ENCODE assay signal across 8 cellular contexts in genomic region chr1:149884433-149885363, GRCh38. TPM values are rescaled to one million over a fixed set of nuclear protein-coding genes. Genes with fewer than 3 reads are reported as not detected.
A peak's percentile ranks its signal among the peaks of the same experiment; 100 is the strongest.
DNase-seq lines count a peak whose midpoint lies in the region; ATAC-seq and TF ChIP-seq lines count a peak whose summit lies in the region.

No MANE protein-coding gene starts in this region.

- H3K4me1 ChIP-seq in H9 (ENCODE audit: insufficient read depth, low read length) = peaks cover 3% of the 10 kb centered on the region; the same call in 1 of the 2 replicates
- H3K4me1 ChIP-seq in mammary epithelial cell (ENCODE audit: insufficient read depth, low read length) = peaks cover 14% of the 10 kb centered on the region

- no peaks in the 10 kb centered on the region for H3K79me2 ChIP-seq in H9 (ENCODE audit: insufficient read depth, low read length)
- H3K79me2 ChIP-seq in mammary epithelial cell (ENCODE audit: insufficient read depth, low read length) = peaks cover 18% of the 10 kb centered on the region

- no peaks in the 10 kb centered on the region for H3K9me3 Mint-ChIP-seq in H9

- no peaks in the 10 kb centered on the region for H3K79me1 ChIP-seq in H9 (ENCODE audit: insufficient read depth, low read depth, low read length, poor library complexity, severe bottlenecking)

- H2BK15ac ChIP-seq in H9 (ENCODE audit: low read depth, low read length) = no peak overlapping the region

- H3K23ac ChIP-seq in H9 (ENCODE audit: insufficient read length, low read depth, low read length) = no peak overlapping the region

- no peak overlapping the region for H2AFZ ChIP-seq in H9 (ENCODE audit: low read length)
- H2AFZ ChIP-seq in mammary epithelial cell (ENCODE audit: low read depth, low read length) = peak overlapping the region; percentile 15

- no peak overlapping the region for H2BK20ac ChIP-seq in H9 (ENCODE audit: low read depth, low read length, poor library complexity, severe bottlenecking)

- H3K27me3 ChIP-seq in H9 (ENCODE audit: insufficient read depth, low read length) = no peaks in the 10 kb centered on the region
- no peaks in the 10 kb centered on the region for H3K27me3 ChIP-seq in mammary epithelial cell (ENCODE audit: insufficient read depth, low read length)

- in situ Hi-C loops in mammary epithelial cell (cut with MboI; ENCODE audit: low sequenced_read_pairs in 2 of 2) = no loop called here

- no peak overlapping the region for H2AK5ac ChIP-seq in H9 (ENCODE audit: insufficient read length, low read length)

- H3K4ac ChIP-seq in H9 (ENCODE audit: low read depth, low read length) = no peak overlapping the region

- no TSS peak for BruUV-seq in mammary epithelial cell (replicated peaks; lab: Mats Ljungman, UMichigan)

- no peak overlapping the region for H2BK120ac ChIP-seq in H9 (ENCODE audit: low read depth, low read length, poor library complexity, severe bottlenecking)

- peak; percentile 82 for DNase-seq in CD1c-positive myeloid dendritic cell (ENCODE audit: extremely low spot score)
- DNase-seq in H9 = no peak
- DNase-seq in NCI-H82 treated with DMSO at 0.1 percent for 48 hours (lab: John Stamatoyannopoulos, UW; ENCODE audit: unreplicated experiment) = peak; percentile 95
- DNase-seq in mammary epithelial cell = peak; percentile 31
- peak; percentile 8 for DNase-seq in middle frontal gyrus (ENCODE audit: extremely low spot score, low spot score)
- no peak for DNase-seq in GM20000 (ENCODE audit: low spot score)

- CTCF ChIA-PET in mammary epithelial cell (lab: Charles Lee; ENCODE audit: low non-redundant PET) = no interaction called here

- no peaks in the 10 kb centered on the region for H3K36me3 ChIP-seq in mammary epithelial cell (ENCODE audit: insufficient read depth, low read length)

- H3K4me2 ChIP-seq in H9 (ENCODE audit: insufficient read depth, insufficient read length, low read length) (peak overlapping the region; percentile 100), mammary epithelial cell (ENCODE audit: insufficient read depth, low read depth, low read length) (peak overlapping the region; percentile 81)

- H3K27ac ChIP-seq in H9 (ENCODE audit: insufficient read length, low read depth, low read length) (peak overlapping the region; percentile 87), mammary epithelial cell (ENCODE audit: insufficient read depth, low read depth, low read length) (peak overlapping the region; percentile 75)

- no peak overlapping the region for H3T11ph ChIP-seq in H9 (ENCODE audit: low read length)

- H2BK12ac ChIP-seq in H9 (ENCODE audit: insufficient read length, low read depth, low read length) = no peak overlapping the region

- H4K8ac ChIP-seq in H9 (replicated peaks; ENCODE audit: insufficient read length, low read depth, low read length) = no peak overlapping the region

- no peak for TF ChIP-seq CTCF in H9 (conservative IDR thresholded peaks at IDR 0.05)
- TF ChIP-seq CTCF in mammary epithelial cell (conservative IDR thresholded peaks at IDR 0.05 in 1 of 2, IDR thresholded peaks at IDR 0.05 in 1 of 2; ENCODE audit: extremely low read depth in 1 of 2, insufficient read depth in 1 of 2, low read depth in 1 of 2, low read length in 2 of 2) = no peak
- no peak for TF ChIP-seq CTCF in GM20000 (IDR thresholded peaks at IDR 0.05; ENCODE audit: extremely low read depth, missing control alignments)

- no peak overlapping the region for H4K91ac ChIP-seq in H9 (ENCODE audit: insufficient read length, low read depth, low read length)

- dilution Hi-C loops in mammary epithelial cell (cut with HindIII; ENCODE audit: low sequenced_read_pairs) = loop anchor here (25.0 kb wide), 1 partner anchor 178 kb away; the partner anchor contains the start of gene VPS45

- no peaks in the 10 kb centered on the region for H3K27me3 Mint-ChIP-seq in H9 (ENCODE audit: low read depth)

- no peak overlapping the region for H3K27ac Mint-ChIP-seq in H9

- H3K36me3 Mint-ChIP-seq in H9 (ENCODE audit: insufficient read depth in 1 of 3, low read depth in 3 of 3) = no peaks in the 10 kb centered on the region

- no peak overlapping the region for H4K5ac ChIP-seq in H9 (ENCODE audit: insufficient read length, low read depth, low read length)

- no peak overlapping the region for H3K56ac ChIP-seq in H9 (ENCODE audit: insufficient read length, low read depth, low read length)

- H4K20me1 ChIP-seq in H9 (ENCODE audit: control insufficient read depth, insufficient read depth, insufficient read length) (no peaks in the 10 kb centered on the region), mammary epithelial cell (ENCODE audit: insufficient read depth, low read length) (no peaks in the 10 kb centered on the region)

- H2BK5ac ChIP-seq in H9 (ENCODE audit: insufficient read length, low read length) = no peak overlapping the region

- ATAC-seq in activated CD4-positive, CD25-positive, alpha-beta regulatory T cell treated with anti-CD3 and anti-CD28 coated beads, Interleukin-2, amount 50 U/mL, for 24 hours = no peak
- no peak for ATAC-seq in HG02642 (IDR thresholded peaks at IDR 0.05; ENCODE audit: poor library complexity, unreplicated experiment)

- H3K9me3 ChIP-seq in H9 (ENCODE audit: control insufficient read depth, low read depth, low read length) (no peaks in the 10 kb centered on the region), mammary epithelial cell (replicated peaks; ENCODE audit: insufficient read depth, low read length) (no peaks in the 10 kb centered on the region)

- peak overlapping the region; percentile 51 for H3K18ac ChIP-seq in H9 (ENCODE audit: insufficient read length, low read depth, low read length)

- H3K9ac ChIP-seq in H9 (ENCODE audit: extremely low read depth, insufficient read length, low read length) (peak overlapping the region; percentile 95), mammary epithelial cell (ENCODE audit: insufficient read depth, low read length) (peak overlapping the region; percentile 92)

- peaks cover 24% of the 10 kb centered on the region for H3K23me2 ChIP-seq in H9 (ENCODE audit: insufficient read length, low read depth, low read length, poor library complexity, severe bottlenecking)

- intact Hi-C loops in mammary epithelial cell (cut with micrococcal nuclease) = no loop called here

- no peak overlapping the region for H3K14ac ChIP-seq in H9 (ENCODE audit: insufficient read depth, low read length)

- H3K4me3 ChIP-seq in mammary epithelial cell (replicated peaks in 1 of 3; ENCODE audit: insufficient read depth in 1 of 3, low read depth in 2 of 3, low read length in 3 of 3) = peak overlapping the region; percentile 58 to 66 (median 64)

- peaks cover 2 to 6% of the 10 kb centered on the region in 2 experiments; a peak in 3 of 4 replicates for H3K4me1 Mint-ChIP-seq in H9

- WGBS in H9 (ENCODE audit: extremely low coverage, insufficient read length, low lambda C conversion rate) = no CpG with 5 or more reads among the region's 9 CpGs
- 2% methylated on average over 9 of the region's 9 CpGs for WGBS in mammary epithelial cell (ENCODE audit: low coverage, missing lambda C conversion rate)

- H3K4me3 Mint-ChIP-seq in H9 = no peak overlapping the region

RNA-seq across cellular contexts. Expression of gene BOLA1, which starts 14.7 kb away (rescaled TPM):
- total RNA-seq in H9 (2021) = 5.7 and 6.0 TPM in 2 replicates
- 10 to 100 TPM in 1 of 2 donors, 1 to 10 TPM in 1; 7.7 to 15.8 TPM for total RNA-seq in mammary epithelial cell
- 13.8 TPM for polyA plus RNA-seq in mammary epithelial cell
- polyA minus RNA-seq in mammary epithelial cell = not detected

RNA-seq across cellular contexts. Expression of gene SV2A, which starts 32.9 kb away (rescaled TPM):
- total RNA-seq in H9 (2021) (42.4 and 44.4 TPM in 2 replicates), mammary epithelial cell (1 to 10 TPM; 3.4 to 4.0 TPM)
- polyA plus RNA-seq in mammary epithelial cell = 1.00 TPM
- not detected for polyA minus RNA-seq in mammary epithelial cell

RNA-seq across cellular contexts. Expression of gene SF3B4, which starts 42.9 kb away (rescaled TPM):
- total RNA-seq in H9 (2021) (123 and 127 TPM in 2 replicates), mammary epithelial cell (10 to 100 TPM; 14.2 to 68.8 TPM)
- polyA plus RNA-seq in mammary epithelial cell = 29.5 TPM
- polyA minus RNA-seq in mammary epithelial cell = 86.0 TPM

RNA-seq across cellular contexts. Expression of gene MTMR11, which starts 52.0 kb away (rescaled TPM):
- total RNA-seq in H9 (2021) (3.9 and 4.0 TPM in 2 replicates), mammary epithelial cell (10 to 100 TPM in 1 of 2 donors, 1 to 10 TPM in 1; 7.3 to 14.4 TPM)
- polyA plus RNA-seq in mammary epithelial cell = 8.7 TPM
- polyA minus RNA-seq in mammary epithelial cell = 15.2 TPM

Comparison
In these comparisons a context has a peak if more than half of its experiments do, and no peak if none do; other contexts are left out.
1. DNase-seq: peak in CD1c-positive myeloid dendritic cell (single experiment), NCI-H82 treated with DMSO at 0.1 percent for 48 hours (single experiment), mammary epithelial cell (single experiment) and middle frontal gyrus (single experiment); none in H9 (single experiment) and GM20000 (single experiment).